ENCODE assay signal across 24 cellular contexts in the genomic region with DNA sequence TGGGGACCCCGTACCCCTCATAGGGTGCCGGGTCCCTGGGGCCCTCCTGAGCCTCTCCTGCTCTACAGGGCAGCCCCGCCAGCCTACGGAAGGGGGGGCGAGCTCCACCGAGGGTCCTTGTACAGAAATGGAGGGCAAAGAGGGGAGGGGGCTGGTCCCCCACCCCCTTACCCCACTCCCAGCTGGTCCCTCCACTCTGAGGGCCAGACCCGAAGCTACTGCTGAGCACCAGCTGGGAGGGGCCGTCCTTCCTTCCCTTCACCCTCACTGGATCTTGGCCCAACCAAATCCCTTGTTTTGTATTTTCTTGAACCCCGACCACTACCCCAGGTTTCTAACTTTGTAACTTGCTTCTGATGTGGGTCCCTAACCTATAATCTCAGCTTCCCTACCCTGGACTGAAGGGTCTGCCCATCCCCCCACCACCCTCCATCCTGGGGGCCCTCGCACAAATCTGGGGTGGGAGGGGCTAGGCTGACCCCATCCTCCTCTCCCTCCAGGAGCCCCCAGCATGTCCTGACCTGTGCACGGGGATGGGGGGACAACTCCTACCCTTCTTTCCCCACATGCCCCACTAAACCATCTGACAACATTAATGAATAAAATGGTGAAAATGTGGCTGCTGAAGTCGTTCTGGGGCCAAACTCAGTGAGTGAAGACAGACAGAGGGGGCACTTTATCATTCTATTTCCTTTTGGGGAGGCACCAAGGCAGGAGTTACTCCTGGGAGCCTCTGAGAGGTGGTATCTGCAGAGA. TPM values are rescaled to one million over a fixed set of nuclear protein-coding genes. Genes with fewer than 3 reads are reported as not detected.
DNase-seq lines count a peak whose midpoint lies in the region; ATAC-seq, FAIRE-seq and TF ChIP-seq lines count a peak whose summit lies in the region.
"Had no signal": no experiment of that assay in that cellular context is flagged by ENCODE, and none has a peak within 500 bp of the region (broad histone marks: within the 10 kb centered on the region; RNA-seq: fewer than 3 reads in every experiment).

No MANE protein-coding gene starts in this region.

- no peaks in the 10 kb centered on the region for H3K9me1 ChIP-seq in endothelial cell of umbilical vein (replicated peaks; ENCODE audit: control insufficient read depth, extremely low read depth, insufficient read depth, low read length)

- dilution Hi-C loops in endothelial cell of umbilical vein (cut with MboI; ENCODE audit: extremely low pct_ligation_motif_present, low sequenced_read_pairs), result no loop called here

- POLR2A ChIA-PET in OCI-LY7 (lab: Charles Lee), result no interaction called here
- POLR2A ChIA-PET in endothelial cell of umbilical vein (lab: Charles Lee), result no interaction called here

- BruUV-seq in OCI-LY7 (replicated peaks; lab: Mats Ljungman, UMichigan), result TSS peak; percentile 85
- BruUV-seq in endothelial cell of umbilical vein (replicated peaks; lab: Mats Ljungman, UMichigan), result TSS peak; percentile 11

- peak; percentile 9 for DNase-seq in Right ventricle myocardium superior
- DNase-seq in right cardiac atrium, result no peak
- no peak for DNase-seq in OCI-LY7 (ENCODE audit: low spot score)
- no peak for DNase-seq in endothelial cell of umbilical vein (ENCODE audit: low read depth, low spot score)
- peak; percentile 92 for DNase-seq in osteoblast (ENCODE audit: insufficient read length, low spot score, missing footprints)
- no peak for DNase-seq in NCI-H82 treated with DMSO at 0.1 percent for 48 hours (lab: John Stamatoyannopoulos, UW; ENCODE audit: unreplicated experiment)
- DNase-seq in AML-193 (lab: John Stamatoyannopoulos, UW), result no peak
- DNase-seq: ACHN; CD4-positive, CD25-positive, alpha-beta regulatory T cell; CD8-positive, alpha-beta memory T cell; DMS 273 treated with DMSO at 0.1 percent for 48 hours; DMS79; EL; GDM1; HCEC 1CT had no signal

- no peaks in the 10 kb centered on the region for H3K9me3 ChIP-seq in right cardiac atrium (ENCODE audit: control insufficient read depth, low read length)
- no peaks in the 10 kb centered on the region for H3K9me3 ChIP-seq in OCI-LY7 (ENCODE audit: low read length)
- no peaks in the 10 kb centered on the region for H3K9me3 ChIP-seq in endothelial cell of umbilical vein (replicated peaks; ENCODE audit: control insufficient read depth, insufficient read depth, low read length)
- no peaks in the 10 kb centered on the region for H3K9me3 ChIP-seq in osteoblast (ENCODE audit: low read depth, low read length)

- H3K9me2 ChIP-seq in OCI-LY7 (ENCODE audit: insufficient read depth, low read length), result no peaks in the 10 kb centered on the region

- H4K20me1 ChIP-seq in OCI-LY7 (ENCODE audit: insufficient read depth, low read length) (no peaks in the 10 kb centered on the region), endothelial cell of umbilical vein (replicated peaks; ENCODE audit: control insufficient read depth, extremely low read depth, insufficient read depth, low read length) (no peaks in the 10 kb centered on the region), osteoblast (ENCODE audit: insufficient read depth, low read length) (no peaks in the 10 kb centered on the region)

- H3K4me1 ChIP-seq in right cardiac atrium (ENCODE audit: control insufficient read depth, insufficient read depth, low read length) (no peaks in the 10 kb centered on the region), OCI-LY7 (ENCODE audit: insufficient read depth, low read length, poor library complexity, severe bottlenecking) (no peaks in the 10 kb centered on the region), endothelial cell of umbilical vein (ENCODE audit: control insufficient read depth, extremely low read depth, insufficient read depth, low read length) (no peaks in the 10 kb centered on the region), osteoblast (ENCODE audit: insufficient read depth, low read length) (peaks cover 2% of the 10 kb centered on the region)

- no peak overlapping the region for H3K4me3 ChIP-seq in right cardiac atrium (ENCODE audit: low read length)
- no peak overlapping the region for H3K4me3 ChIP-seq in OCI-LY7 (ENCODE audit: low read depth, low read length, poor library complexity, severe bottlenecking)
- H3K4me3 ChIP-seq in endothelial cell of umbilical vein (replicated peaks in 1 of 3; ENCODE audit: insufficient read depth in 1 of 3, low read depth in 1 of 3, low read length in 3 of 3), result no peak overlapping the region
- no peak overlapping the region for H3K4me3 ChIP-seq in osteoblast (ENCODE audit: insufficient read depth, low read length)
- H3K4me3 ChIP-seq: GM12878, GM23338 had no signal

- no peak overlapping the region for H3K27ac ChIP-seq in right cardiac atrium (ENCODE audit: low read length)
- no peak overlapping the region for H3K27ac ChIP-seq in OCI-LY7 (ENCODE audit: low read depth, low read length, poor library complexity, severe bottlenecking)
- H3K27ac ChIP-seq in endothelial cell of umbilical vein (ENCODE audit: insufficient read depth, low read depth, low read length), result no peak overlapping the region
- H3K27ac ChIP-seq in osteoblast (ENCODE audit: low read depth, low read length), result no peak overlapping the region
- H3K27ac ChIP-seq: 22Rv1, C4-2B had no signal

- H2AFZ ChIP-seq in OCI-LY7 (ENCODE audit: low read length), result no peak overlapping the region
- no peak overlapping the region for H2AFZ ChIP-seq in endothelial cell of umbilical vein (ENCODE audit: low read depth, low read length)
- no peak overlapping the region for H2AFZ ChIP-seq in osteoblast (ENCODE audit: low read length)
- H2AFZ ChIP-seq: GM23338 had no signal

- H3K79me2 ChIP-seq in OCI-LY7 (ENCODE audit: insufficient read depth, low read depth, low read length) (no peaks in the 10 kb centered on the region), endothelial cell of umbilical vein (ENCODE audit: control insufficient read depth, insufficient read depth, low read length) (no peaks in the 10 kb centered on the region), osteoblast (ENCODE audit: insufficient read depth, low read length) (no peaks in the 10 kb centered on the region)

- TF ChIP-seq CTCF in OCI-LY7 (conservative IDR thresholded peaks at IDR 0.05; ENCODE audit: low read length) (no peak), endothelial cell of umbilical vein (IDR thresholded peaks at IDR 0.05; ENCODE audit: extremely low read depth in 1 of 2, insufficient read depth in 1 of 2, low read depth in 1 of 2, low read length in 2 of 2) (no peak), osteoblast (IDR thresholded peaks at IDR 0.05; ENCODE audit: extremely low read depth, low read depth, low read length) (no peak)

- TF ChIP-seq POLR2A in endothelial cell of umbilical vein (IDR thresholded peaks at IDR 0.05; ENCODE audit: low read depth, low read length), result no peak

- ATAC-seq in Right ventricle myocardium superior (ENCODE audit: poor library complexity) (no peak), right cardiac atrium (no peak), GM18517 (IDR thresholded peaks at IDR 0.05; ENCODE audit: unreplicated experiment) (no peak)
- ATAC-seq: GM12878, GM23338 had no signal

- CTCF ChIA-PET in OCI-LY7 (lab: Charles Lee; ENCODE audit: unreplicated experiment) (no interaction called here), endothelial cell of umbilical vein (lab: Charles Lee) (no interaction called here)

- no peaks in the 10 kb centered on the region for H3K27me3 ChIP-seq in right cardiac atrium (ENCODE audit: control insufficient read depth, insufficient read depth)
- H3K27me3 ChIP-seq in endothelial cell of umbilical vein (ENCODE audit: control insufficient read depth in 2 of 2, insufficient read depth in 2 of 2, low read length in 2 of 2), result no peaks in the 10 kb centered on the region
- no peaks in the 10 kb centered on the region for H3K27me3 ChIP-seq in osteoblast (ENCODE audit: insufficient read depth, low read length)

- H3K36me3 ChIP-seq in OCI-LY7 (ENCODE audit: insufficient read depth, low read length), result no peaks in the 10 kb centered on the region
- H3K36me3 ChIP-seq in endothelial cell of umbilical vein (ENCODE audit: control insufficient read depth in 2 of 2, extremely low read depth in 1 of 2, insufficient read depth in 2 of 2, low read length in 2 of 2), result peaks cover 0 to 2% of the 10 kb centered on the region in 2 experiments
- H3K36me3 ChIP-seq in osteoblast (ENCODE audit: insufficient read depth, low read length), result no peaks in the 10 kb centered on the region

- intact Hi-C loops in Right ventricle myocardium superior (cut with DNase I) (no loop called here), right cardiac atrium (cut with DNase I) (no loop called here), OCI-LY7 (cut with micrococcal nuclease; ENCODE audit: unreplicated experiment) (no loop called here), endothelial cell of umbilical vein (cut with micrococcal nuclease) (no loop called here)

- no peak for FAIRE-seq in endothelial cell of umbilical vein (lab: Jason Lieb, UNC)
- FAIRE-seq: A204.1, D721Med, GM12878 had no signal

- H3K4me2 ChIP-seq in OCI-LY7 (ENCODE audit: low read length), result no peak overlapping the region
- no peak overlapping the region for H3K4me2 ChIP-seq in endothelial cell of umbilical vein (ENCODE audit: insufficient read depth, low read length)
- H3K4me2 ChIP-seq in osteoblast (ENCODE audit: insufficient read depth, low read length), result no peak overlapping the region
- H3K4me2 ChIP-seq: GM23338 had no signal

- WGBS in right cardiac atrium, result 80% methylated on average over 12 of the region's 12 CpGs

- no peak overlapping the region for H3K9ac ChIP-seq in endothelial cell of umbilical vein (replicated peaks; ENCODE audit: extremely low read depth, insufficient read depth, low read length)

RNA-seq across cellular contexts. Expression of a gene that starts 13.0 kb away (rescaled TPM):
- total RNA-seq in Right ventricle myocardium superior, result 3.0 TPM
- 10 to 100 TPM in 1 of 4 donors, 1 to 10 TPM in 3; 1.5 to 11.8 (median 4.9) TPM for total RNA-seq in right cardiac atrium
- polyA plus RNA-seq in right cardiac atrium, result 4.3 TPM
- 15.1 and 21.3 TPM in 2 replicates for total RNA-seq in OCI-LY7 (2014; rRNA removed; shearing (Covaris generic))
- total RNA-seq in OCI-LY7 (2022), result 94.6 and 130 TPM in 2 replicates
- 18.4 and 32.8 TPM in 2 replicates for total RNA-seq in endothelial cell of umbilical vein
- polyA plus RNA-seq in endothelial cell of umbilical vein, result 11.0 and 11.7 TPM in 2 replicates
- polyA plus RNA-seq in endothelial cell of umbilical vein (2011; cell fraction: cytosol; rRNA removed), result 4.6 and 5.0 TPM in 2 replicates
- polyA plus RNA-seq in endothelial cell of umbilical vein (2011; cell fraction: nucleus; rRNA removed), result 97.2 and 130 TPM in 2 replicates
- 6.2 and 11.8 TPM in 2 replicates for polyA plus RNA-seq in endothelial cell of umbilical vein (2012)
- 3.0 and 5.6 TPM in 2 replicates for polyA minus RNA-seq in endothelial cell of umbilical vein
- polyA minus RNA-seq in endothelial cell of umbilical vein (2011; cell fraction: cytosol; rRNA and poly(A)+ RNA removed), result 3.0 TPM
- polyA minus RNA-seq in endothelial cell of umbilical vein (2011; cell fraction: nucleus; rRNA and poly(A)+ RNA removed), result 27.2 and 34.6 TPM in 2 replicates
- 2.2 and 2.4 TPM in 2 replicates for total RNA-seq in osteoblast

RNA-seq across cellular contexts. Expression of a gene that starts 24.3 kb away (rescaled TPM):
- total RNA-seq in Right ventricle myocardium superior (not detected), right cardiac atrium (not detected), OCI-LY7 (2022) (not detected in 2 replicates), endothelial cell of umbilical vein (not detected in 2 replicates), osteoblast (not detected in 2 replicates)
- polyA plus RNA-seq in right cardiac atrium (not detected), endothelial cell of umbilical vein (not detected in 2 replicates)
- total RNA-seq in OCI-LY7 (2014; rRNA removed; shearing (Covaris generic)), result not detected in 2 replicates
- not detected in 2 replicates for polyA plus RNA-seq in endothelial cell of umbilical vein (2011; cell fraction: cytosol; rRNA removed)
- polyA plus RNA-seq in endothelial cell of umbilical vein (2011; cell fraction: nucleus; rRNA removed), result not detected in 2 replicates
- not detected in 2 replicates for polyA plus RNA-seq in endothelial cell of umbilical vein (2012)
- not detected in 2 replicates for polyA minus RNA-seq in endothelial cell of umbilical vein
- polyA minus RNA-seq in endothelial cell of umbilical vein (2011; cell fraction: cytosol; rRNA and poly(A)+ RNA removed), result not detected
- polyA minus RNA-seq in endothelial cell of umbilical vein (2011; cell fraction: nucleus; rRNA and poly(A)+ RNA removed), result not detected in 2 replicates
- total RNA-seq: CD4-positive, CD25-positive, alpha-beta regulatory T cell; CD8-positive, alpha-beta memory T cell; GM12878; GM23338; H4 had no signal
- polyA plus RNA-seq: BJ; CD4-positive, CD25-positive, alpha-beta regulatory T cell; CD8-positive, alpha-beta memory T cell; GM23338 had no signal

RNA-seq across cellular contexts. Expression of a gene that starts 30.4 kb away (rescaled TPM):
- total RNA-seq in Right ventricle myocardium superior (5.9 TPM), right cardiac atrium (10 to 100 TPM in 1 of 4 donors, 1 to 10 TPM in 3; 5.6 to 10.3 (median 7.4) TPM), OCI-LY7 (2022) (66.1 and 70.6 TPM in 2 replicates), endothelial cell of umbilical vein (28.3 and 32.1 TPM in 2 replicates), osteoblast (5.8 and 6.2 TPM in 2 replicates)
- polyA plus RNA-seq in right cardiac atrium (6.4 TPM), endothelial cell of umbilical vein (18.3 and 19.5 TPM in 2 replicates)
- total RNA-seq in OCI-LY7 (2014; rRNA removed; shearing (Covaris generic)), result 15.2 and 17.2 TPM in 2 replicates
- 12.2 and 12.5 TPM in 2 replicates for polyA plus RNA-seq in endothelial cell of umbilical vein (2011; cell fraction: cytosol; rRNA removed)
- polyA plus RNA-seq in endothelial cell of umbilical vein (2011; cell fraction: nucleus; rRNA removed), result 36.9 and 40.2 TPM in 2 replicates
- polyA plus RNA-seq in endothelial cell of umbilical vein (2012), result 11.2 and 12.6 TPM in 2 replicates
- 20.7 and 22.6 TPM in 2 replicates for polyA minus RNA-seq in endothelial cell of umbilical vein
- 12.5 TPM for polyA minus RNA-seq in endothelial cell of umbilical vein (2011; cell fraction: cytosol; rRNA and poly(A)+ RNA removed)
- polyA minus RNA-seq in endothelial cell of umbilical vein (2011; cell fraction: nucleus; rRNA and poly(A)+ RNA removed), result 15.0 and 17.6 TPM in 2 replicates

RNA-seq across cellular contexts. Expression of a gene that starts 31.6 kb away (rescaled TPM):
- total RNA-seq in Right ventricle myocardium superior, result 570 TPM
- 100 to 1,000 TPM; 107 to 207 (median 148) TPM for total RNA-seq in right cardiac atrium
- polyA plus RNA-seq in right cardiac atrium, result 209 TPM
- not detected in 2 replicates for total RNA-seq in OCI-LY7 (2014; rRNA removed; shearing (Covaris generic))
- 1.7 and 1.8 TPM in 2 replicates for total RNA-seq in OCI-LY7 (2022)
- 2.7 and 6.2 TPM in 2 replicates for total RNA-seq in endothelial cell of umbilical vein
- 2.3 and 3.4 TPM in 2 replicates for polyA plus RNA-seq in endothelial cell of umbilical vein
- 2.1 and 3.1 TPM in 2 replicates for polyA plus RNA-seq in endothelial cell of umbilical vein (2011; cell fraction: cytosol; rRNA removed)
- polyA plus RNA-seq in endothelial cell of umbilical vein (2011; cell fraction: nucleus; rRNA removed), result 0.53 and 1.1 TPM in 2 replicates
- polyA plus RNA-seq in endothelial cell of umbilical vein (2012), result 9.0 and 24.4 TPM in 2 replicates
- polyA minus RNA-seq in endothelial cell of umbilical vein, result 0.74 and 1.4 TPM in 2 replicates
- polyA minus RNA-seq in endothelial cell of umbilical vein (2011; cell fraction: cytosol; rRNA and poly(A)+ RNA removed), result 1.3 TPM
- polyA minus RNA-seq in endothelial cell of umbilical vein (2011; cell fraction: nucleus; rRNA and poly(A)+ RNA removed), result 0.67 and 1.2 TPM in 2 replicates
- 9.1 and 14.5 TPM in 2 replicates for total RNA-seq in osteoblast
- total RNA-seq: CD4-positive, CD25-positive, alpha-beta regulatory T cell; CD8-positive, alpha-beta memory T cell; H4 had no signal
- polyA plus RNA-seq: CD4-positive, CD25-positive, alpha-beta regulatory T cell; CD8-positive, alpha-beta memory T cell had no signal

RNA-seq across cellular contexts. Expression of a gene that starts 40.0 kb away (rescaled TPM):
- 5.2 TPM for total RNA-seq in Right ventricle myocardium superior
- 10 to 100 TPM in 2 of 4 donors, 1 to 10 TPM in 2; 8.2 to 14.6 (median 10.3) TPM for total RNA-seq in right cardiac atrium
- polyA plus RNA-seq in right cardiac atrium, result 17.9 TPM
- total RNA-seq in OCI-LY7 (2014; rRNA removed; shearing (Covaris generic)), result 6.0 and 11.6 TPM in 2 replicates
- 11.7 and 20.0 TPM in 2 replicates for total RNA-seq in OCI-LY7 (2022)
- 11.3 and 15.5 TPM in 2 replicates for total RNA-seq in endothelial cell of umbilical vein
- polyA plus RNA-seq in endothelial cell of umbilical vein, result 21.4 and 21.9 TPM in 2 replicates
- polyA plus RNA-seq in endothelial cell of umbilical vein (2011; cell fraction: cytosol; rRNA removed), result 13.8 and 16.6 TPM in 2 replicates
- 39.5 and 46.4 TPM in 2 replicates for polyA plus RNA-seq in endothelial cell of umbilical vein (2011; cell fraction: nucleus; rRNA removed)
- polyA plus RNA-seq in endothelial cell of umbilical vein (2012), result 15.6 and 16.3 TPM in 2 replicates
- 8.6 and 11.0 TPM in 2 replicates for polyA minus RNA-seq in endothelial cell of umbilical vein
- 6.6 TPM for polyA minus RNA-seq in endothelial cell of umbilical vein (2011; cell fraction: cytosol; rRNA and poly(A)+ RNA removed)
- polyA minus RNA-seq in endothelial cell of umbilical vein (2011; cell fraction: nucleus; rRNA and poly(A)+ RNA removed), result 11.9 and 16.5 TPM in 2 replicates
- total RNA-seq in osteoblast, result 9.0 and 13.6 TPM in 2 replicates

Comparison
In these comparisons a context has a peak if more than half of its experiments do, and no peak if none do; other contexts are left out.
1. DNase-seq: peak in Right ventricle myocardium superior (single experiment) and osteoblast (single experiment); none in right cardiac atrium (0 of 3), OCI-LY7 (single experiment), endothelial cell of umbilical vein (single experiment), NCI-H82 treated with DMSO at 0.1 percent for 48 hours (single experiment) and AML-193 (0 of 2).